ENCODE assay signal across 15 cellular contexts in genomic region chr15:78730955-78731354, GRCh38.
DNase-seq lines count a peak whose midpoint lies in the region; ATAC-seq lines count a peak whose summit lies in the region.
"Had no signal": no experiment of that assay in that cellular context is flagged by ENCODE, and none has a peak within 500 bp of the region (broad histone marks: within the 10 kb centered on the region; RNA-seq: fewer than 3 reads in every experiment).

No MANE protein-coding gene starts in this region.

- H3K36me3 Mint-ChIP-seq in T-helper 17 cell (ENCODE audit: low read depth): peaks cover 4% of the 10 kb centered on the region
- H3K36me3 Mint-ChIP-seq in stimulated activated naive B cell treated with anti-CD40 and anti-IgM and Interleukin-4, amounts not matched to agents 10 μg/mL and 1 μg/mL and 100 μg/mL, for 72 hours: no peaks in the 10 kb centered on the region
- H3K36me3 Mint-ChIP-seq: CD8-positive, alpha-beta T cell had no signal

- H3K4me3 Mint-ChIP-seq in T-helper 17 cell: no peak overlapping the region
- no peak overlapping the region for H3K4me3 Mint-ChIP-seq in stimulated activated naive B cell treated with anti-CD40 and anti-IgM and Interleukin-4, amounts not matched to agents 10 μg/mL and 1 μg/mL and 100 μg/mL, for 72 hours
- H3K4me3 Mint-ChIP-seq: B cell; CD8-positive, alpha-beta T cell; H9 had no signal

- H3K36me3 ChIP-seq in SJCRH30: no peaks in the 10 kb centered on the region
- H3K36me3 ChIP-seq: BLaER1 treated with 17β-estradiol and CSF1 and Interleukin-3, amounts not matched to agents 10 nM and 100 nM had no signal

- H3K27ac ChIP-seq in SJCRH30: no peak overlapping the region
- H3K27ac ChIP-seq: BLaER1 treated with 17β-estradiol and CSF1 and Interleukin-3, amounts not matched to agents 10 nM and 100 nM had no signal

- H3K4me1 Mint-ChIP-seq in T-helper 17 cell: peaks cover 3% of the 10 kb centered on the region
- H3K4me1 Mint-ChIP-seq in stimulated activated naive B cell treated with anti-CD40 and anti-IgM and Interleukin-4, amounts not matched to agents 10 μg/mL and 1 μg/mL and 100 μg/mL, for 72 hours: peaks cover 0 to 2% of the 10 kb centered on the region in 2 donors
- H3K4me1 Mint-ChIP-seq: B cell had no signal

- H3K27me3 ChIP-seq in SJCRH30: peaks cover 4% of the 10 kb centered on the region; the same call in 1 of the 2 replicates
- H3K27me3 ChIP-seq: BLaER1 treated with 17β-estradiol and CSF1 and Interleukin-3, amounts not matched to agents 10 nM and 100 nM had no signal

- no peak for ATAC-seq in T-helper 17 cell
- ATAC-seq in stimulated activated naive B cell treated with anti-CD40 and anti-IgM and Interleukin-4, amounts not matched to agents 10 μg/mL and 1 μg/mL and 100 μg/mL, for 72 hours (replicated peaks): no peak
- ATAC-seq: CD8-positive, alpha-beta T cell; HepG2 had no signal

- H3K9me3 Mint-ChIP-seq in stimulated activated naive B cell treated with anti-CD40 and anti-IgM and Interleukin-4, amounts not matched to agents 10 μg/mL and 1 μg/mL and 100 μg/mL, for 72 hours: no peaks in the 10 kb centered on the region
- H3K9me3 Mint-ChIP-seq: CD8-positive, alpha-beta T cell; H9 had no signal

- no peaks in the 10 kb centered on the region for H3K4me1 ChIP-seq in SJCRH30

- H3K27me3 Mint-ChIP-seq in T-helper 17 cell: peaks cover 57% of the 10 kb centered on the region
- H3K27me3 Mint-ChIP-seq in stimulated activated naive B cell treated with anti-CD40 and anti-IgM and Interleukin-4, amounts not matched to agents 10 μg/mL and 1 μg/mL and 100 μg/mL, for 72 hours: peaks cover 28 to 29% of the 10 kb centered on the region in 2 donors

- no peaks in the 10 kb centered on the region for H3K9me3 ChIP-seq in T-helper 17 cell (ENCODE audit: control insufficient read depth, low read length, poor library complexity, severe bottlenecking)
- H3K9me3 ChIP-seq in SJCRH30 (replicated peaks): no peaks in the 10 kb centered on the region
- H3K9me3 ChIP-seq: BLaER1 treated with 17β-estradiol and CSF1 and Interleukin-3, amounts not matched to agents 10 nM and 100 nM had no signal

- H3K27ac Mint-ChIP-seq in T-helper 17 cell: peak overlapping the region; percentile 8
- H3K27ac Mint-ChIP-seq in stimulated activated naive B cell treated with anti-CD40 and anti-IgM and Interleukin-4, amounts not matched to agents 10 μg/mL and 1 μg/mL and 100 μg/mL, for 72 hours: peak overlapping the region; percentile 28
- H3K27ac Mint-ChIP-seq: B cell; CD8-positive, alpha-beta T cell; H9 had no signal

- DNase-seq in activated CD8-positive, alpha-beta memory T cell treated with anti-CD3 and anti-CD28 coated beads for 24 hours: peak; percentile 5
- DNase-seq in activated CD8-positive, alpha-beta memory T cell treated with anti-CD3 and anti-CD28 coated beads, Interleukin-2, amount 50 U/mL, for 48 hours: no peak
- DNase-seq in T-helper 17 cell (no peak), mesenteric fat pad (ENCODE audit: low spot score) (peak; percentile 57), SJCRH30 (no peak)
- DNase-seq in stimulated activated naive B cell treated with anti-CD40 and anti-IgM and Interleukin-4, amounts not matched to agents 10 μg/mL and 1 μg/mL and 100 μg/mL, for 72 hours: no peak
- DNase-seq in stimulated activated naive CD4-positive, alpha-beta T cell treated with Interleukin-2 at 50 U/mL for 16 hours (lab: John Stamatoyannopoulos, UW): no peak
- DNase-seq: Calu3, DMS79 treated with DMSO at 0.1 percent for 48 hours, GF-D8, H9 had no signal

- no peak overlapping the region for H3K4me3 ChIP-seq in SJCRH30
- H3K4me3 ChIP-seq: BLaER1 treated with 17β-estradiol and CSF1 and Interleukin-3, amounts not matched to agents 10 nM and 100 nM had no signal

Comparison
In these comparisons a context has a peak if more than half of its experiments do, and no peak if none do; other contexts are left out.
1. DNase-seq: peak in activated CD8-positive, alpha-beta memory T cell treated with anti-CD3 and anti-CD28 coated beads for 24 hours (single experiment) and mesenteric fat pad (single experiment); none in activated CD8-positive, alpha-beta memory T cell treated with anti-CD3 and anti-CD28 coated beads, Interleukin-2, amount 50 U/mL, for 48 hours (single experiment), T-helper 17 cell (0 of 3), stimulated activated naive B cell treated with anti-CD40 and anti-IgM and Interleukin-4, amounts not matched to agents 10 μg/mL and 1 μg/mL and 100 μg/mL, for 72 hours (single experiment), SJCRH30 (0 of 2) and stimulated activated naive CD4-positive, alpha-beta T cell treated with Interleukin-2 at 50 U/mL for 16 hours (single experiment).